In genomic region chr20:50343490-50344179, GRCh38 we compare ENCODE assay signal across 1 cellular context.
TF ChIP-seq lines count a peak whose summit lies in the region.

No MANE protein-coding gene starts in this region.

TF ChIP-seq in HepG2, 621 proteins besides CTCF, POLR2A, EP300 and RAD21 (continued from another document and continues in another):
- TF ChIP-seq ZNF597 (CRISPR knock-in tag; IDR thresholded peaks at IDR 0.05) (no peak), ZNF24 (IDR thresholded peaks at IDR 0.05) (no peak), RNF2 (conservative IDR thresholded peaks at IDR 0.05; ENCODE audit: low read depth) (no peak), MATR3 (CRISPR knock-in tag; IDR thresholded peaks at IDR 0.05) (no peak), TAF15 (IDR thresholded peaks at IDR 0.05; ENCODE audit: low read depth, low read length, poor library complexity, severe bottlenecking) (no peak), ZNF276 (CRISPR knock-in tag; IDR thresholded peaks at IDR 0.05; ENCODE audit: low read depth) (no peak), ZNF605 (CRISPR knock-in tag; IDR thresholded peaks at IDR 0.05) (no peak), ZNF367 (CRISPR knock-in tag; IDR thresholded peaks at IDR 0.05; ENCODE audit: borderline replicate concordance) (no peak), ZNF629 (CRISPR knock-in tag; conservative IDR thresholded peaks at IDR 0.05) (no peak), UBTF (CRISPR knock-in tag; IDR thresholded peaks at IDR 0.05) (peak; percentile 42), RFX5 (IDR thresholded peaks at IDR 0.05; ENCODE audit: low read depth, low read length) (no peak), FOXP1 (IDR thresholded peaks at IDR 0.05) (no peak), FOXP1 (CRISPR knock-in tag; IDR thresholded peaks at IDR 0.05) (no peak), PPARG (CRISPR knock-in tag; conservative IDR thresholded peaks at IDR 0.05) (no peak), ZNF556 (CRISPR knock-in tag; IDR thresholded peaks at IDR 0.05; ENCODE audit: borderline replicate concordance) (0 out of 2 replicates have a peak, but pooled peaks have one; percentile 67), U2AF1 (optimal IDR thresholded peaks at IDR 0.05; ENCODE audit: low read depth, low read length) (no peak), ZFP36L1 (CRISPR knock-in tag; IDR thresholded peaks at IDR 0.05) (no peak), ZNF646 (CRISPR knock-in tag; IDR thresholded peaks at IDR 0.05) (no peak), ELK4 (CRISPR knock-in tag; IDR thresholded peaks at IDR 0.05; ENCODE audit: borderline replicate concordance) (no peak), SETDB1 (CRISPR knock-in tag; IDR thresholded peaks at IDR 0.05; ENCODE audit: borderline replicate concordance) (no peak), BORCS8-MEF2B (CRISPR knock-in tag; IDR thresholded peaks at IDR 0.05) (no peak; the same call in 1 of the 2 replicates), ZNF800 (CRISPR knock-in tag; IDR thresholded peaks at IDR 0.05) (no peak), ZNF292 (CRISPR knock-in tag; IDR thresholded peaks at IDR 0.05; ENCODE audit: borderline replicate concordance, low read depth) (0 out of 2 replicates have a peak, but pooled peaks have one; percentile 13), MED1 (CRISPR knock-in tag; IDR thresholded peaks at IDR 0.05) (no peak), ZHX2 (IDR thresholded peaks at IDR 0.05; ENCODE audit: low read depth) (no peak), ZHX2 (CRISPR knock-in tag; IDR thresholded peaks at IDR 0.05; ENCODE audit: borderline replicate concordance) (no peak), ZIK1 (CRISPR knock-in tag; IDR thresholded peaks at IDR 0.05; ENCODE audit: borderline replicate concordance, low read depth) (no peak), ELF4 (CRISPR knock-in tag; IDR thresholded peaks at IDR 0.05; ENCODE audit: borderline replicate concordance) (no peak), MXD4 (CRISPR knock-in tag; IDR thresholded peaks at IDR 0.05) (no peak), RFXAP (CRISPR knock-in tag; IDR thresholded peaks at IDR 0.05; ENCODE audit: borderline replicate concordance) (no peak), KAT8 (CRISPR knock-in tag; IDR thresholded peaks at IDR 0.05) (no peak), NFYB (CRISPR knock-in tag; IDR thresholded peaks at IDR 0.05) (no peak), MNT (IDR thresholded peaks at IDR 0.05) (peak; percentile 98), XRCC5 (optimal IDR thresholded peaks at IDR 0.05; ENCODE audit: low read length) (no peak)
